In genomic region chr19:13906525-13906904, GRCh38 we compare ENCODE assay signal across 8 cellular contexts. TPM values are rescaled to one million over a fixed set of nuclear protein-coding genes. Genes with fewer than 3 reads are reported as not detected.
A peak's percentile ranks its signal among the peaks of the same experiment; 100 is the strongest.
DNase-seq lines count a peak whose midpoint lies in the region; ATAC-seq and TF ChIP-seq lines count a peak whose summit lies in the region.

No MANE protein-coding gene starts in this region.

- H3K27me3 ChIP-seq in Karpas-422 (ENCODE audit: low read length) (no peaks in the 10 kb centered on the region), heart right ventricle (no peaks in the 10 kb centered on the region), skeletal muscle satellite cell (ENCODE audit: control insufficient read depth, insufficient read depth, low read length) (no peaks in the 10 kb centered on the region)

- intact Hi-C loops in activated T-helper 2 cell treated with anti-CD3 and anti-CD28 coated beads, Interferon-gamma antibody, Interleukin-2, Interleukin-4, amounts not matched to agents 10 μg/mL and 5 μg/mL and 100 μg/mL, durations not matched to agents 14 hours and 24 hours and 36 hours (cut with micrococcal nuclease): no loop called here
- intact Hi-C loops in heart right ventricle (cut with DNase I): no loop called here

- H3K27me3 Mint-ChIP-seq in activated T-helper 2 cell treated with anti-CD3 and anti-CD28 coated beads, Interferon-gamma antibody, Interleukin-2, Interleukin-4, amounts not matched to agents 10 μg/mL and 5 μg/mL and 100 μg/mL, durations not matched to agents 14 hours and 24 hours and 36 hours (ENCODE audit: low read depth): no peaks in the 10 kb centered on the region

- H3K9me3 ChIP-seq in Karpas-422 (ENCODE audit: low read length) (no peaks in the 10 kb centered on the region), heart right ventricle (no peaks in the 10 kb centered on the region), skeletal muscle satellite cell (replicated peaks; ENCODE audit: low read length) (no peaks in the 10 kb centered on the region)

- 6 to 8% methylated on average over 9 to 12 of the region's 12 CpGs for WGBS in heart right ventricle, 2 donors

- H3K4me2 ChIP-seq in Karpas-422 (ENCODE audit: low read depth, low read length, poor library complexity, severe bottlenecking) (peak overlapping the region; percentile 82), skeletal muscle satellite cell (ENCODE audit: low read length) (peak overlapping the region; percentile 99)

- H3K9ac ChIP-seq in Karpas-422 (ENCODE audit: low read length) (peak overlapping the region; percentile 84), skeletal muscle satellite cell (ENCODE audit: low read depth, low read length) (peak overlapping the region; percentile 82)

- no peaks in the 10 kb centered on the region for H3K9me2 ChIP-seq in Karpas-422 (replicated peaks; ENCODE audit: insufficient read depth, low read length)

- no peaks in the 10 kb centered on the region for H3K9me3 Mint-ChIP-seq in activated T-helper 2 cell treated with anti-CD3 and anti-CD28 coated beads, Interferon-gamma antibody, Interleukin-2, Interleukin-4, amounts not matched to agents 10 μg/mL and 5 μg/mL and 100 μg/mL, durations not matched to agents 14 hours and 24 hours and 36 hours

- peak overlapping the region; percentile 66 for H2AFZ ChIP-seq in Karpas-422 (ENCODE audit: low read length)

- H3K4me3 ChIP-seq in Karpas-422 (ENCODE audit: low read length): peak overlapping the region; percentile 87
- peak overlapping the region; percentile 77 to 97 (median 85) for H3K4me3 ChIP-seq in heart right ventricle
- H3K4me3 ChIP-seq in skeletal muscle satellite cell (ENCODE audit: low read length): peak overlapping the region; percentile 81

- H3K27ac ChIP-seq in Karpas-422 (ENCODE audit: low read length) (no peak overlapping the region), heart right ventricle (peak overlapping the region in 9 of 10 donors; percentile 33 to 87 (median 69))

- H3K4me3 Mint-ChIP-seq in activated T-helper 2 cell treated with anti-CD3 and anti-CD28 coated beads, Interferon-gamma antibody, Interleukin-2, Interleukin-4, amounts not matched to agents 10 μg/mL and 5 μg/mL and 100 μg/mL, durations not matched to agents 14 hours and 24 hours and 36 hours (ENCODE audit: low read depth): peak overlapping the region; percentile 82

- H3K4me1 Mint-ChIP-seq in activated T-helper 2 cell treated with anti-CD3 and anti-CD28 coated beads, Interferon-gamma antibody, Interleukin-2, Interleukin-4, amounts not matched to agents 10 μg/mL and 5 μg/mL and 100 μg/mL, durations not matched to agents 14 hours and 24 hours and 36 hours (ENCODE audit: low read depth): peaks cover 16% of the 10 kb centered on the region

- peak; percentile 6 to 64 (median 22) for ATAC-seq in heart right ventricle

- DNase-seq in NCI-H748 (lab: John Stamatoyannopoulos, UW; ENCODE audit: unreplicated experiment) (peak; percentile 41), NCI-H748 treated with DMSO at 0.1 percent for 48 hours (lab: John Stamatoyannopoulos, UW) (no peak), Karpas-422 (peak; percentile 50), heart right ventricle (peak in 1 of 2 donors; percentile 27), kidney glomerular epithelial cell (lab: John Stamatoyannopoulos, UW) (no peak), NCI-H1436 (lab: John Stamatoyannopoulos, UW) (no peak)
- no peak for DNase-seq in activated T-helper 2 cell treated with anti-CD3 and anti-CD28 coated beads, Interferon-gamma antibody, Interleukin-2, Interleukin-4, amounts not matched to agents 10 μg/mL and 5 μg/mL and 100 μg/mL, durations not matched to agents 14 hours and 24 hours and 36 hours (ENCODE audit: low spot score)

- H3K4me1 ChIP-seq in Karpas-422 (ENCODE audit: low read length): peaks cover 11% of the 10 kb centered on the region
- H3K4me1 ChIP-seq in heart right ventricle: peaks cover 0 to 25% (median 16%) of the 10 kb centered on the region in 9 donors
- peaks cover 9% of the 10 kb centered on the region for H3K4me1 ChIP-seq in skeletal muscle satellite cell (ENCODE audit: control insufficient read depth, insufficient read depth, low read length)

- H3K79me2 ChIP-seq in Karpas-422 (ENCODE audit: low read length): peaks cover 10% of the 10 kb centered on the region

- no peak for TF ChIP-seq CTCF in heart right ventricle (IDR thresholded peaks at IDR 0.05)

- H3K36me3 ChIP-seq in Karpas-422 (ENCODE audit: insufficient read depth, low read length) (no peaks in the 10 kb centered on the region), heart right ventricle (peaks cover 0 to 33% (median 8%) of the 10 kb centered on the region in 9 donors), skeletal muscle satellite cell (ENCODE audit: insufficient read depth, low read length) (peaks cover 6% of the 10 kb centered on the region)

- H4K20me1 ChIP-seq in Karpas-422 (ENCODE audit: insufficient read depth, low read depth, low read length): no peaks in the 10 kb centered on the region

- H3K27ac Mint-ChIP-seq in activated T-helper 2 cell treated with anti-CD3 and anti-CD28 coated beads, Interferon-gamma antibody, Interleukin-2, Interleukin-4, amounts not matched to agents 10 μg/mL and 5 μg/mL and 100 μg/mL, durations not matched to agents 14 hours and 24 hours and 36 hours: peak overlapping the region; percentile 70

- peaks cover 14% of the 10 kb centered on the region for H3K36me3 Mint-ChIP-seq in activated T-helper 2 cell treated with anti-CD3 and anti-CD28 coated beads, Interferon-gamma antibody, Interleukin-2, Interleukin-4, amounts not matched to agents 10 μg/mL and 5 μg/mL and 100 μg/mL, durations not matched to agents 14 hours and 24 hours and 36 hours (ENCODE audit: low read depth)

RNA-seq across cellular contexts. Expression of gene CC2D1A, which starts 0.5 kb away (rescaled TPM):
- total RNA-seq in Karpas-422 (2014; rRNA removed; shearing (Covaris generic); ENCODE audit: low replicate concordance): 9.9 and 28.6 TPM in 2 replicates
- 36.9 and 41.5 TPM in 2 replicates for total RNA-seq in activated T-helper 2 cell treated with anti-CD3 and anti-CD28 coated beads, Interferon-gamma antibody, Interleukin-2, Interleukin-4, amounts not matched to agents 10 μg/mL and 5 μg/mL and 100 μg/mL, durations not matched to agents 14 hours and 24 hours and 36 hours
- total RNA-seq in heart right ventricle: 10 to 100 TPM; 13.2 to 30.2 (median 19.0) TPM
- polyA plus RNA-seq in heart right ventricle: 10 to 100 TPM; 16.5 to 49.8 TPM
- total RNA-seq in skeletal muscle satellite cell (2012; rRNA removed): 9.0 and 12.7 TPM in 2 replicates

RNA-seq across cellular contexts. Expression of gene BRME1, which starts 0.6 kb away (rescaled TPM):
- total RNA-seq in Karpas-422 (2014; rRNA removed; shearing (Covaris generic); ENCODE audit: low replicate concordance): 0.47 TPM in 1 of 2 replicates, not detected in the other
- 14.9 and 15.3 TPM in 2 replicates for total RNA-seq in activated T-helper 2 cell treated with anti-CD3 and anti-CD28 coated beads, Interferon-gamma antibody, Interleukin-2, Interleukin-4, amounts not matched to agents 10 μg/mL and 5 μg/mL and 100 μg/mL, durations not matched to agents 14 hours and 24 hours and 36 hours
- under 1 TPM in 8 of 10 donors, not detected in 2; 0.19 to 0.88 (median 0.63) TPM for total RNA-seq in heart right ventricle
- polyA plus RNA-seq in heart right ventricle: 1 to 10 TPM in 1 of 2 donors, under 1 TPM in 1; 0.38 to 2.0 TPM
- under 0.01 and 0.22 TPM in 2 replicates for total RNA-seq in skeletal muscle satellite cell (2012; rRNA removed)

RNA-seq across cellular contexts. Expression of gene NANOS3, which starts 29.6 kb away (rescaled TPM):
- total RNA-seq in Karpas-422 (2014; rRNA removed; shearing (Covaris generic); ENCODE audit: low replicate concordance): not detected in 2 replicates
- 1.6 and 1.8 TPM in 2 replicates for total RNA-seq in activated T-helper 2 cell treated with anti-CD3 and anti-CD28 coated beads, Interferon-gamma antibody, Interleukin-2, Interleukin-4, amounts not matched to agents 10 μg/mL and 5 μg/mL and 100 μg/mL, durations not matched to agents 14 hours and 24 hours and 36 hours
- 1 to 10 TPM in 3 of 10 donors, under 1 TPM in 3, not detected in 4; 0.37 to 1.5 (median 0.98) TPM for total RNA-seq in heart right ventricle
- 1 to 10 TPM in 1 of 2 donors, under 1 TPM in 1; 0.41 to 2.9 TPM for polyA plus RNA-seq in heart right ventricle
- not detected in 2 replicates for total RNA-seq in skeletal muscle satellite cell (2012; rRNA removed)

RNA-seq across cellular contexts. Expression of gene PODNL1, which starts 31.7 kb away (rescaled TPM):
- not detected in 2 replicates for total RNA-seq in Karpas-422 (2014; rRNA removed; shearing (Covaris generic); ENCODE audit: low replicate concordance)
- 0.41 TPM in 1 of 2 replicates, not detected in the other for total RNA-seq in activated T-helper 2 cell treated with anti-CD3 and anti-CD28 coated beads, Interferon-gamma antibody, Interleukin-2, Interleukin-4, amounts not matched to agents 10 μg/mL and 5 μg/mL and 100 μg/mL, durations not matched to agents 14 hours and 24 hours and 36 hours
- 1 to 10 TPM in 7 of 10 donors, under 1 TPM in 3; 0.76 to 6.2 (median 1.8) TPM for total RNA-seq in heart right ventricle
- 1 to 10 TPM in 1 of 2 donors, under 1 TPM in 1; 0.90 to 2.3 TPM for polyA plus RNA-seq in heart right ventricle
- total RNA-seq in skeletal muscle satellite cell (2012; rRNA removed): 0.76 and 0.87 TPM in 2 replicates

RNA-seq across cellular contexts. Expression of gene DCAF15, which starts 45.8 kb away (rescaled TPM):
- 15.1 and 41.4 TPM in 2 replicates for total RNA-seq in Karpas-422 (2014; rRNA removed; shearing (Covaris generic); ENCODE audit: low replicate concordance)
- total RNA-seq in activated T-helper 2 cell treated with anti-CD3 and anti-CD28 coated beads, Interferon-gamma antibody, Interleukin-2, Interleukin-4, amounts not matched to agents 10 μg/mL and 5 μg/mL and 100 μg/mL, durations not matched to agents 14 hours and 24 hours and 36 hours: 60.6 and 64.0 TPM in 2 replicates
- 10 to 100 TPM; 15.5 to 21.2 (median 17.8) TPM for total RNA-seq in heart right ventricle
- 10 to 100 TPM; 26.8 to 50.0 TPM for polyA plus RNA-seq in heart right ventricle
- total RNA-seq in skeletal muscle satellite cell (2012; rRNA removed): 10.1 and 17.3 TPM in 2 replicates

Comparison
In these comparisons a context has a peak if more than half of its experiments do, and no peak if none do; other contexts are left out.
1. DNase-seq: peak in NCI-H748 (single experiment) and Karpas-422 (single experiment); none in NCI-H748 treated with DMSO at 0.1 percent for 48 hours (single experiment), activated T-helper 2 cell treated with anti-CD3 and anti-CD28 coated beads, Interferon-gamma antibody, Interleukin-2, Interleukin-4, amounts not matched to agents 10 μg/mL and 5 μg/mL and 100 μg/mL, durations not matched to agents 14 hours and 24 hours and 36 hours (single experiment), kidney glomerular epithelial cell (single experiment) and NCI-H1436 (single experiment).
2. Peak in every context shown above with its lines, with median percentiles within 50 percentile points of each other: H3K4me3 ChIP-seq.